Comparison of ENCODE assay signal across 2 cellular contexts in the genomic region with DNA sequence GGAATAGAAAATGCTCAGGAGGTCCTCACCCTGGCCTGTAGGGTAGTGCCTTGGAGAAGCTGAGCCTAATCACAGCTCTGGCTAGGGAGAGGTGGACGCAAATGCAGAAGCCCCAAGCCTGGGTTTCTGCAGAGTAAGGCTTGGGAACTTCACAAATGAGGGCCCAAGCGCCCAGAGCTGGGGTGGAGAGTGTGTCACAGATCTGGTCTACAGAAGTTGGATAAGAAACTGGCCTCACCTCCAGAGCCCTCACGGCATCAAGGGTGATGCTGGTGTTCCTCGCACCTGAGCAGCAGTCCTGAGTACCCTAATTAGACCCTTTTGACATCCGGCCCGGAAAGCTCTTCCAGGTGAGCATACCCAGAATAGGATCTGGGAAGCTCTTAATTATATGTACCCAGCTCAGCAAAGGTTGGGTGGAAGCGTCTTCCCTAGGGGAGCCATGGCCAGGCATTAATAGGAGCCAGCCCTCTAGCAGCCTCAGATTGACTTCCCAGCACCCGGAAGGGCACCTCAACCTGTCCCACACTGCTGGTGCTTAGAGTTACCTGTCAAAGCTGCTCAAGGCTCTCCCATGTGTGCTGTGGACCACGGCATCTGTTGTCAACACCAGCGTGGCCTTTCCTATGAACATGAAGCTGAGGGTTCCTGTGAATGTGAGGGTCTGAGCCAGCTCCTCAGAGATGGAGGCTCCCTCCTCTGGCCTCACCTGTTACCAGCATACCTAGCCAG.
TF ChIP-seq lines count a peak whose summit lies in the region.

No MANE protein-coding gene starts in this region.

TF ChIP-seq in GM12891, 5 proteins besides CTCF, POLR2A, EP300 and RAD21:
- TF ChIP-seq POLR2AphosphoS5 (IDR thresholded peaks at IDR 0.05; ENCODE audit: low read depth, low read length) (peak; percentile 52; the same call in 1 of the 2 replicates), TAF1 (IDR thresholded peaks at IDR 0.05; ENCODE audit: low read depth, low read length) (no peak), POU2F2 (IDR thresholded peaks at IDR 0.05; ENCODE audit: low read depth, low read length) (no peak)
TF ChIP-seq in GM12891: peak in this region for 1.

TF ChIP-seq in K562, 482 proteins besides CTCF, POLR2A, EP300 and RAD21 (continued from another document):
- TF ChIP-seq POLR2AphosphoS5 (IDR thresholded peaks at IDR 0.05; ENCODE audit: control insufficient read depth, insufficient read depth, low read depth, low read length) = peak; percentile 15
